17 cellular contexts compared by ENCODE assay signal in genomic region chr5:1818784-1819183, GRCh38. TPM values are rescaled to one million over a fixed set of nuclear protein-coding genes. Genes with fewer than 3 reads are reported as not detected.
DNase-seq lines count a peak whose midpoint lies in the region; ATAC-seq lines count a peak whose summit lies in the region.
"Had no signal": no experiment of that assay in that cellular context is flagged by ENCODE, and none has a peak within 500 bp of the region (broad histone marks: within the 10 kb centered on the region; RNA-seq: fewer than 3 reads in every experiment).

No MANE protein-coding gene starts in this region.

- no peak overlapping the region for H3K4me3 Mint-ChIP-seq in activated T-cell treated with anti-CD3 and anti-CD28 coated beads, Interleukin-2, amount 50 U/mL, for 24 hours
- no peak overlapping the region for H3K4me3 Mint-ChIP-seq in activated T-cell treated with anti-CD3 and anti-CD28 coated beads, Interleukin-2, amount 50 U/mL, for 4 hours
- no peak overlapping the region for H3K4me3 Mint-ChIP-seq in T-helper 17 cell
- H3K4me3 Mint-ChIP-seq in stimulated activated effector memory CD8-positive, alpha-beta T cell treated with anti-CD3 and anti-CD28 coated beads, Interleukin-12 subunit alpha, Interleukin-12 subunit beta, amount 100 ng/mL, for 72 hours = no peak overlapping the region
- H3K4me3 Mint-ChIP-seq: CD8-positive, alpha-beta T cell; IgD-negative memory B cell had no signal

- no peaks in the 10 kb centered on the region for H3K27me3 Mint-ChIP-seq in activated T-cell treated with anti-CD3 and anti-CD28 coated beads, Interleukin-2, amount 50 U/mL, for 24 hours
- no peaks in the 10 kb centered on the region for H3K27me3 Mint-ChIP-seq in activated T-cell treated with anti-CD3 and anti-CD28 coated beads, Interleukin-2, amount 50 U/mL, for 4 hours (ENCODE audit: low read depth)
- H3K27me3 Mint-ChIP-seq in T-helper 17 cell = no peaks in the 10 kb centered on the region
- H3K27me3 Mint-ChIP-seq: IgD-negative memory B cell had no signal

- no peak for ATAC-seq in activated T-cell treated with anti-CD3 and anti-CD28 coated beads, Interleukin-2, amount 50 U/mL, for 4 hours
- ATAC-seq in T-helper 17 cell = no peak
- no peak for ATAC-seq in stimulated activated effector memory CD8-positive, alpha-beta T cell treated with anti-CD3 and anti-CD28 coated beads, Interleukin-12 subunit alpha, Interleukin-12 subunit beta, amount 100 ng/mL, for 72 hours
- ATAC-seq: CD8-positive, alpha-beta T cell; PC-3 had no signal

- H3K4me1 Mint-ChIP-seq in activated T-cell treated with anti-CD3 and anti-CD28 coated beads, Interleukin-2, amount 50 U/mL, for 24 hours (ENCODE audit: low read depth) = no peaks in the 10 kb centered on the region
- H3K4me1 Mint-ChIP-seq in activated T-cell treated with anti-CD3 and anti-CD28 coated beads, Interleukin-2, amount 50 U/mL, for 4 hours (ENCODE audit: low read depth) = no peaks in the 10 kb centered on the region
- peaks cover 3% of the 10 kb centered on the region for H3K4me1 Mint-ChIP-seq in T-helper 17 cell
- H3K4me1 Mint-ChIP-seq in stimulated activated effector memory CD8-positive, alpha-beta T cell treated with anti-CD3 and anti-CD28 coated beads, Interleukin-12 subunit alpha, Interleukin-12 subunit beta, amount 100 ng/mL, for 72 hours = peaks cover 9% of the 10 kb centered on the region

- H3K9me3 Mint-ChIP-seq in activated T-cell treated with anti-CD3 and anti-CD28 coated beads, Interleukin-2, amount 50 U/mL, for 24 hours = no peaks in the 10 kb centered on the region
- no peaks in the 10 kb centered on the region for H3K9me3 Mint-ChIP-seq in activated T-cell treated with anti-CD3 and anti-CD28 coated beads, Interleukin-2, amount 50 U/mL, for 4 hours
- H3K9me3 Mint-ChIP-seq in stimulated activated effector memory CD8-positive, alpha-beta T cell treated with anti-CD3 and anti-CD28 coated beads, Interleukin-12 subunit alpha, Interleukin-12 subunit beta, amount 100 ng/mL, for 72 hours = no peaks in the 10 kb centered on the region
- H3K9me3 Mint-ChIP-seq: CD8-positive, alpha-beta T cell; IgD-negative memory B cell had no signal

- no peaks in the 10 kb centered on the region for H3K9me3 ChIP-seq in T-helper 17 cell (ENCODE audit: control insufficient read depth, low read length, poor library complexity, severe bottlenecking)

- peak overlapping the region; percentile 26 for H3K27ac Mint-ChIP-seq in activated T-cell treated with anti-CD3 and anti-CD28 coated beads, Interleukin-2, amount 50 U/mL, for 24 hours
- H3K27ac Mint-ChIP-seq in T-helper 17 cell = peak overlapping the region; percentile 19
- peak overlapping the region; percentile 58 for H3K27ac Mint-ChIP-seq in stimulated activated effector memory CD8-positive, alpha-beta T cell treated with anti-CD3 and anti-CD28 coated beads, Interleukin-12 subunit alpha, Interleukin-12 subunit beta, amount 100 ng/mL, for 72 hours

- no peak for DNase-seq in activated T-cell treated with anti-CD3 and anti-CD28 coated beads, Interleukin-2, amount 50 U/mL, for 24 hours
- no peak for DNase-seq in activated T-cell treated with anti-CD3 and anti-CD28 coated beads, Interleukin-2, amount 50 U/mL, for 4 hours
- DNase-seq in ELF-1 (ENCODE audit: low read depth, low spot score) (peak; percentile 37), T-helper 17 cell (no peak), GDM1 (lab: John Stamatoyannopoulos, UW) (no peak), NK-92 (lab: John Stamatoyannopoulos, UW; ENCODE audit: unreplicated experiment) (no peak)
- no peak for DNase-seq in stimulated activated effector memory CD8-positive, alpha-beta T cell treated with anti-CD3 and anti-CD28 coated beads, Interleukin-12 subunit alpha, Interleukin-12 subunit beta, amount 100 ng/mL, for 72 hours (ENCODE audit: low spot score in 2 of 2)
- DNase-seq: AML-193; C1 segment of cervical spinal cord; CD8-positive, alpha-beta T cell; DND-41; NCI-H187; NCI-H446 treated with DMSO at 0.1 percent for 48 hours; NCI-H526 treated with DMSO at 0.1 percent for 48 hours; PC-3; Right ventricle myocardium superior had no signal

- peaks cover 94% of the 10 kb centered on the region for H3K36me3 Mint-ChIP-seq in activated T-cell treated with anti-CD3 and anti-CD28 coated beads, Interleukin-2, amount 50 U/mL, for 24 hours (ENCODE audit: low read depth)
- H3K36me3 Mint-ChIP-seq in activated T-cell treated with anti-CD3 and anti-CD28 coated beads, Interleukin-2, amount 50 U/mL, for 4 hours (ENCODE audit: insufficient read depth) = peaks cover 48% of the 10 kb centered on the region
- peaks cover 25% of the 10 kb centered on the region for H3K36me3 Mint-ChIP-seq in T-helper 17 cell (ENCODE audit: low read depth)
- peaks cover 73% of the 10 kb centered on the region for H3K36me3 Mint-ChIP-seq in stimulated activated effector memory CD8-positive, alpha-beta T cell treated with anti-CD3 and anti-CD28 coated beads, Interleukin-12 subunit alpha, Interleukin-12 subunit beta, amount 100 ng/mL, for 72 hours

RNA-seq across cellular contexts. Expression of gene NDUFS6, which starts 17.6 kb away (rescaled TPM):
- 10 to 100 TPM; 55.6 to 64.9 (median 61.4) TPM for total RNA-seq in activated T-cell treated with anti-CD3 and anti-CD28 coated beads, Interleukin-2, amount 50 U/mL, for 4 hours
- 10 to 100 TPM; 15.2 to 24.7 TPM for total RNA-seq in T-helper 17 cell

RNA-seq across cellular contexts. Expression of gene MRPL36, which starts 19.1 kb away (rescaled TPM):
- total RNA-seq in activated T-cell treated with anti-CD3 and anti-CD28 coated beads, Interleukin-2, amount 50 U/mL, for 4 hours = 10 to 100 TPM; 72.8 to 85.9 (median 77.8) TPM
- 10 to 100 TPM; 12.3 to 17.7 TPM for total RNA-seq in T-helper 17 cell
